5 cellular contexts compared by ENCODE assay signal in the genomic region with DNA sequence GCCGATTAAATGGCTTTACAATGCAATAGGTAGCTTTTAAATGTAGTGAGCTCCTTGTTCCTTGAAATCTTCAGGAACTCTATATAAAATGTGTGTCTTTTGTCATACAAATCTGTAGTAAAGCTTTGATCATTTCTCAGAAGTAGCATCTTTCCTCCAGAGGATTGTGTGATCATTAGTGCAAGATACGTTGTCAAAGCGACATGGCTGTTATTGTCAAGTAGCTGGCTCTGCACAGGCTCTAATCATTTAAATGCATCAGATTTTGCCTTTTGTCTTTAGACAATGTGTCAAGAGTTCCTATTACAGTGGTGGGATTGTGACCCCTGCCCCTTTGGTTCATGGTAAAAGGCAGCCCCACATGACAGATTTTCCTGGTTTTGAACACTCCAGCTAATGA.
"Had no signal": no experiment of that assay in that cellular context is flagged by ENCODE, and none has a peak within 500 bp of the region (broad histone marks: within the 10 kb centered on the region; RNA-seq: fewer than 3 reads in every experiment).

No MANE protein-coding gene starts in this region.

- H3K27ac ChIP-seq: GM23248 had no signal

- H3K27ac Mint-ChIP-seq: H9 had no signal

- H3K9ac ChIP-seq: GM23248 had no signal

- DNase-seq: GM23248, H9, HCEC 1CT, IMR-90 had no signal

- H3K4me3 ChIP-seq: GM23248, K562 had no signal

- H2AFZ ChIP-seq: GM23248 had no signal

- H3K4me3 Mint-ChIP-seq: H9 had no signal

- ATAC-seq: K562 had no signal
